In the genomic region with DNA sequence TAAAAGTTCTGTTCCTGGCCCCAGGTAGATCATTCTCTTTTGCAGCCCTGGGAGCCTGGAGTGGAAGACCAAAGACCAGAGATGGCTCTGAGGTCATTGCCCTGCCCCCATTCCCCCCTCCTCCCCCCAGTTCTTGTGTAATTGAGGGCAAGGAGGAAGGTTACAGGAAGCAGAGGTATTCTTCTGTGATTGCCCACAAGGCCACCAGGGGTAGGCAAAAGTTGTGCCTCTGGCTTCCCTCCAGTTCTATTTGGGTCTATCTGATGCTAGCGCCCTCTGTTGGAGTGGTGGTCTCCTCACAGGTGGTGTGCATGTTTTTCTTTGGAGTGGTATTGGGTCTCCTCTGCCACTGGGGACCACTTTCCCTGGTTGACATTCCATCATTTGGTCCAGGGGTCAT, we compare ENCODE assay signal across 8 cellular contexts. TPM values are rescaled to one million over a fixed set of nuclear protein-coding genes. Genes with fewer than 3 reads are reported as not detected.
DNase-seq lines count a peak whose midpoint lies in the region; ATAC-seq and TF ChIP-seq lines count a peak whose summit lies in the region.

No MANE protein-coding gene starts in this region.

- no peaks in the 10 kb centered on the region for H3K4me1 Mint-ChIP-seq in activated naive CD8-positive, alpha-beta T cell treated with anti-CD3 and anti-CD28 coated beads for 36 hours
- H3K4me1 Mint-ChIP-seq in neural crest cell: peaks cover 20% of the 10 kb centered on the region

- no peak overlapping the region for H3K4me3 Mint-ChIP-seq in activated naive CD8-positive, alpha-beta T cell treated with anti-CD3 and anti-CD28 coated beads for 36 hours
- H3K4me3 Mint-ChIP-seq in neural crest cell: no peak overlapping the region

- DNase-seq in GM06990 (ENCODE audit: extremely low read depth, insufficient read length) (no peak), NCI-H1930 (lab: John Stamatoyannopoulos, UW) (peak; percentile 10 to 21), neural crest cell (ENCODE audit: low read depth, low spot score) (no peak), left ventricle myocardium superior (no peak), NCI-H1105 treated with DMSO at 0.1 percent for 48 hours (lab: John Stamatoyannopoulos, UW) (no peak)
- peak; percentile 47 for DNase-seq in activated naive CD8-positive, alpha-beta T cell treated with anti-CD3 and anti-CD28 coated beads for 36 hours

- ATAC-seq in left ventricle myocardium superior (no peak), HG02678 (IDR thresholded peaks at IDR 0.05; ENCODE audit: unreplicated experiment) (no peak), HG03025 (IDR thresholded peaks at IDR 0.05; ENCODE audit: low FRiP score, unreplicated experiment) (no peak)

- H3K27me3 ChIP-seq in GM06990 (replicated peaks; ENCODE audit: control insufficient read depth, insufficient read depth, low read length): no peaks in the 10 kb centered on the region; the same call in 1 of the 2 replicates

- H3K27ac Mint-ChIP-seq in activated naive CD8-positive, alpha-beta T cell treated with anti-CD3 and anti-CD28 coated beads for 36 hours: no peak overlapping the region
- H3K27ac Mint-ChIP-seq in neural crest cell (ENCODE audit: unreplicated experiment): no peak overlapping the region

- intact Hi-C loops in left ventricle myocardium superior (cut with micrococcal nuclease): loop anchor here (5.0 kb wide), 1 partner anchor 473 kb away; no protein-coding TSS in a partner anchor

- H3K27me3 Mint-ChIP-seq in activated naive CD8-positive, alpha-beta T cell treated with anti-CD3 and anti-CD28 coated beads for 36 hours: no peaks in the 10 kb centered on the region
- H3K27me3 Mint-ChIP-seq in neural crest cell (ENCODE audit: low read depth): peaks cover 8% of the 10 kb centered on the region

- no peaks in the 10 kb centered on the region for H3K36me3 Mint-ChIP-seq in activated naive CD8-positive, alpha-beta T cell treated with anti-CD3 and anti-CD28 coated beads for 36 hours
- no peaks in the 10 kb centered on the region for H3K36me3 Mint-ChIP-seq in neural crest cell (ENCODE audit: low read depth)

- TF ChIP-seq CTCF in GM06990 (IDR thresholded peaks at IDR 0.05; ENCODE audit: insufficient read depth, low read length, poor library complexity, severe bottlenecking) (peak; percentile 46), neural crest cell (conservative IDR thresholded peaks at IDR 0.05) (peak; percentile 51)

- H3K36me3 ChIP-seq in GM06990 (ENCODE audit: control insufficient read depth, insufficient read depth, low read length): no peaks in the 10 kb centered on the region

- no peaks in the 10 kb centered on the region for H3K9me3 Mint-ChIP-seq in activated naive CD8-positive, alpha-beta T cell treated with anti-CD3 and anti-CD28 coated beads for 36 hours
- no peaks in the 10 kb centered on the region for H3K9me3 Mint-ChIP-seq in neural crest cell

- no peak overlapping the region for H3K4me3 ChIP-seq in GM06990 (replicated peaks; ENCODE audit: low read depth, low read length)

RNA-seq across cellular contexts. Expression of a gene that starts 41.2 kb away (rescaled TPM):
- 10 to 100 TPM; 29.3 to 30.3 TPM for total RNA-seq in activated naive CD8-positive, alpha-beta T cell treated with anti-CD3 and anti-CD28 coated beads for 36 hours
- total RNA-seq in neural crest cell (24.8 and 25.4 TPM in 2 replicates), left ventricle myocardium superior (9.3 TPM)

Comparison
In these comparisons a context has a peak if more than half of its experiments do, and no peak if none do; other contexts are left out.
1. DNase-seq: peak in NCI-H1930 (2 of 2) and activated naive CD8-positive, alpha-beta T cell treated with anti-CD3 and anti-CD28 coated beads for 36 hours (single experiment); none in GM06990 (single experiment), neural crest cell (single experiment), left ventricle myocardium superior (single experiment) and NCI-H1105 treated with DMSO at 0.1 percent for 48 hours (single experiment).